Comparison of ENCODE assay signal across 14 cellular contexts in genomic region chr7:13062596-13062995, GRCh38.
A peak's percentile ranks its signal among the peaks of the same experiment; 100 is the strongest.
DNase-seq lines count a peak whose midpoint lies in the region; ATAC-seq, FAIRE-seq and TF ChIP-seq lines count a peak whose summit lies in the region.
"Had no signal": no experiment of that assay in that cellular context is flagged by ENCODE, and none has a peak within 500 bp of the region (broad histone marks: within the 10 kb centered on the region; RNA-seq: fewer than 3 reads in every experiment).

No MANE protein-coding gene starts in this region.

- H3K9me3 ChIP-seq in K562 (replicated peaks; ENCODE audit: control insufficient read depth, insufficient read depth, low read depth, low read length), result no peaks in the 10 kb centered on the region
- no peaks in the 10 kb centered on the region for H3K9me3 ChIP-seq in mucosa of descending colon
- H3K9me3 ChIP-seq in smooth muscle cell (replicated peaks; ENCODE audit: low read depth), result no peaks in the 10 kb centered on the region

- no peak for TF ChIP-seq CTCF in K562 (IDR thresholded peaks at IDR 0.05 in 2 of 3, conservative IDR thresholded peaks at IDR 0.05 in 1 of 3; ENCODE audit: insufficient read depth in 2 of 3, low read depth in 1 of 3, low read length in 3 of 3)
- no peak for TF ChIP-seq CTCF in mucosa of descending colon (IDR thresholded peaks at IDR 0.05)
- TF ChIP-seq CTCF in smooth muscle cell (IDR thresholded peaks at IDR 0.05; ENCODE audit: borderline replicate concordance, insufficient read depth, poor library complexity, severe bottlenecking), result no peak

- no peak for TF ChIP-seq EP300 in K562 (IDR thresholded peaks at IDR 0.05; ENCODE audit: low read length)

- POLR2A ChIA-PET in K562 (lab: Yijun Ruan, JAX), result interaction anchor here (0.6 to 1.5 kb wide), 2 partner anchors 123 to 191 kb away, joined by 3 read pairs; no protein-coding TSS in a partner anchor

- WGBS in K562 (ENCODE audit: insufficient coverage, low coverage, missing lambda C conversion rate), result 83% methylated on average over 4 of the region's 4 CpGs
- 83% methylated on average over 4 of the region's 4 CpGs for WGBS in smooth muscle cell (ENCODE audit: low lambda C conversion rate)

- H3K4me3 ChIP-seq in K562 (no peak overlapping the region), mucosa of descending colon (no peak overlapping the region), smooth muscle cell (no peak overlapping the region)
- H3K4me3 ChIP-seq: GM23338 had no signal

- no peak for TF ChIP-seq RAD21 in K562 (CRISPR knock-in tag; conservative IDR thresholded peaks at IDR 0.05 in 1 of 2, IDR thresholded peaks at IDR 0.05 in 1 of 2)

- H3K9ac ChIP-seq in K562 (ENCODE audit: insufficient read depth in 1 of 2, low read depth in 2 of 2, low read length in 2 of 2) (no peak overlapping the region), smooth muscle cell (ENCODE audit: low read depth) (no peak overlapping the region)

- in situ Hi-C loops in K562 (cut with MboI), result no loop called here

- 0 out of 2 replicates have a peak overlapping the region, but pooled peaks have one; percentile 36 for H2AFZ ChIP-seq in K562 (ENCODE audit: low read depth, low read length)
- peak overlapping the region; percentile 46 for H2AFZ ChIP-seq in smooth muscle cell (ENCODE audit: low read depth)
- H2AFZ ChIP-seq: GM23338 had no signal

- H3K27me3 ChIP-seq in K562 (ENCODE audit: control insufficient read depth in 2 of 2, insufficient read depth in 2 of 2, low read length in 2 of 2), result no peaks in the 10 kb centered on the region
- H3K27me3 ChIP-seq in smooth muscle cell (ENCODE audit: low read depth), result no peaks in the 10 kb centered on the region

- DNase-seq in DMS53 treated with DMSO at 0.1 percent for 48 hours (lab: John Stamatoyannopoulos, UW; ENCODE audit: unreplicated experiment) (peak; percentile 6), K562 (ENCODE audit: extremely low read depth in 1 of 4, low spot score in 3 of 4) (no peak), mucosa of descending colon (no peak), smooth muscle cell (lab: John Stamatoyannopoulos, UW; ENCODE audit: unreplicated experiment) (no peak), head of caudate nucleus (no peak), ecto neural progenitor cell (ENCODE audit: low spot score) (no peak), T1000 (lab: John Stamatoyannopoulos, UW) (no peak)
- DNase-seq: C1 segment of cervical spinal cord; CD4-positive, alpha-beta memory T cell; DND-41; GDM1; H9 had no signal

- H3K4me1 ChIP-seq in K562 (replicated peaks in 1 of 2; ENCODE audit: control insufficient read depth in 2 of 2, insufficient read depth in 2 of 2, low read length in 2 of 2) (peaks cover 2 to 4% of the 10 kb centered on the region in 2 experiments; a peak in 2 of 5 replicates), mucosa of descending colon (ENCODE audit: low read depth) (no peaks in the 10 kb centered on the region), smooth muscle cell (ENCODE audit: low read depth) (no peaks in the 10 kb centered on the region)

- no peak for ATAC-seq in K562
- peak; percentile 72 for ATAC-seq in mucosa of descending colon
- ATAC-seq: GM23338 had no signal

- H4K20me1 ChIP-seq in K562 (replicated peaks; ENCODE audit: control insufficient read depth, insufficient read depth, low read length) (no peaks in the 10 kb centered on the region), smooth muscle cell (ENCODE audit: low read depth) (no peaks in the 10 kb centered on the region)

- H3K27ac ChIP-seq in K562 (ENCODE audit: extremely low read depth, low read depth, low read length), result no peak overlapping the region
- H3K27ac ChIP-seq in smooth muscle cell (ENCODE audit: low read depth), result no peak overlapping the region

- TF ChIP-seq POLR2A in K562 (conservative IDR thresholded peaks at IDR 0.05), result no peak

- no peaks in the 10 kb centered on the region for H3K9me1 ChIP-seq in K562 (ENCODE audit: control insufficient read depth, insufficient read depth, low read length)

- CTCF ChIA-PET in K562 (lab: Yijun Ruan, JAX; ENCODE audit: low intra/inter-chr PET ratio), result no interaction called here

- no TSS peak for BruUV-seq in K562 (replicated peaks; lab: Mats Ljungman, UMichigan)

- no peaks in the 10 kb centered on the region for H3K36me3 ChIP-seq in K562 (ENCODE audit: control insufficient read depth, insufficient read depth, low read length)
- H3K36me3 ChIP-seq in mucosa of descending colon (ENCODE audit: low read depth), result no peaks in the 10 kb centered on the region
- H3K36me3 ChIP-seq in smooth muscle cell (ENCODE audit: low read depth), result no peaks in the 10 kb centered on the region

- intact Hi-C loops in K562 (cut with micrococcal nuclease), result no loop called here
- intact Hi-C loops in mucosa of descending colon (cut with DNase I, micrococcal nuclease), result no loop called here
- intact Hi-C loops in head of caudate nucleus (cut with DNase I), result no loop called here

- no peak overlapping the region for H3K4me2 ChIP-seq in K562 (ENCODE audit: insufficient read depth, low read length)
- H3K4me2 ChIP-seq in smooth muscle cell, result no peak overlapping the region
- H3K4me2 ChIP-seq: GM23338 had no signal

- H3F3A ChIP-seq in smooth muscle cell (ENCODE audit: low read depth), result no peaks in the 10 kb centered on the region

- H3K79me2 ChIP-seq in K562 (ENCODE audit: control insufficient read depth, insufficient read depth, low read length) (no peaks in the 10 kb centered on the region), smooth muscle cell (ENCODE audit: low read depth) (no peaks in the 10 kb centered on the region)

- no peak for FAIRE-seq in K562 (lab: Jason Lieb, UNC)
- FAIRE-seq: A204.1 had no signal

TF ChIP-seq in K562, 482 proteins besides CTCF, POLR2A, EP300 and RAD21 (continues in another document):
- TF ChIP-seq CHD1 (IDR thresholded peaks at IDR 0.05; ENCODE audit: low read length), result no peak
- TF ChIP-seq SRF (CRISPR knock-in tag; IDR thresholded peaks at IDR 0.05), result no peak
- TF ChIP-seq ZNF57 (CRISPR knock-in tag; IDR thresholded peaks at IDR 0.05), result no peak
- no peak for TF ChIP-seq HDAC6 (IDR thresholded peaks at IDR 0.05; ENCODE audit: low read depth, low read length)
- TF ChIP-seq XRCC4 (IDR thresholded peaks at IDR 0.05; ENCODE audit: extremely low read depth, insufficient read depth, insufficient read length), result no peak
- TF ChIP-seq ARID3A (IDR thresholded peaks at IDR 0.05; ENCODE audit: borderline replicate concordance, low read depth, low read length), result no peak
- TF ChIP-seq FIP1L1 (IDR thresholded peaks at IDR 0.05; ENCODE audit: low read depth, low read length, poor library complexity, severe bottlenecking), result no peak
- no peak for TF ChIP-seq SIN3B (IDR thresholded peaks at IDR 0.05; ENCODE audit: low read depth)
- TF ChIP-seq FOXP4 (CRISPR knock-in tag; IDR thresholded peaks at IDR 0.05; ENCODE audit: borderline replicate concordance), result no peak
- no peak for TF ChIP-seq ELK3 (CRISPR knock-in tag; IDR thresholded peaks at IDR 0.05)
- TF ChIP-seq CBX1 (IDR thresholded peaks at IDR 0.05; ENCODE audit: low read depth), result no peak
- no peak for TF ChIP-seq BDP1 (IDR thresholded peaks at IDR 0.05; ENCODE audit: insufficient read depth, insufficient read length)
- no peak for TF ChIP-seq GMEB1 (CRISPR knock-in tag; IDR thresholded peaks at IDR 0.05)
